In the genomic region with DNA sequence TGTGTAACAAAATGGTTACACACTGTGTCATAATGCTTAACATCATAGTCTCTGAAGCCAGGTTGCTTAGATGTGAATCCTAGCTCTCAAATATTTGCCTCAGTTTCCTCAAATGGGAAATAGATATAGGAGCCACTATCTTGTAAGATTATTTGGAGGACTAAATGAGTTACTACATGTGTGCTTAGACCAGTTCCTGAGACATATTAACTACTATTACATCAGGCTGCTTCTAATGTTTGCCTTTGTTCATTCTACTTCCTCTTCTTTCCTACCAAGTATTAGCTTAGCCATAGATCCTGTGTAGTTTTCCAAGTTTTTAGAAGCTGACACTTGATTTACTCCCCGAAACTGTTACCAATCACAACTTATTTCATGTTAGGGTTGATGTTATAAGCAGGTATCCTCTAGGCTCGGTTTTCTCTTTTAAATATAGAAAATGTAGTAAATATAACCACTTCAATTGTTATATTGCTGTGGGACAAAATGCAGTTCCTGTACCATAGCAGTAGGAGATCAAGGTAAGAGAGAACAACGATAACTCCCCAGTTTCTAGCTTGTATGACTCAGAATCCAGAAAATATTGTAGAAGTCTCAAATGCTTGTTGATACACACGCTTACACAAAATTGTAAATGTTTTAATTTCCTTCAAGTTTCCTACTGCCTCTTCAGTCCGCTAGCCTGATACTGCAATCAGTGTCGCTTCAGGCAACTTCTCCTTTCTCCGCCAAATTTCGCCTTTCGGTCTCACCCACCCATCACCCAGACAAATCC, we compare ENCODE assay signal across 8 cellular contexts. TPM values are rescaled to one million over a fixed set of nuclear protein-coding genes. Genes with fewer than 3 reads are reported as not detected.
A peak's percentile ranks its signal among the peaks of the same experiment; 100 is the strongest.
DNase-seq lines count a peak whose midpoint lies in the region; ATAC-seq and TF ChIP-seq lines count a peak whose summit lies in the region.

No MANE protein-coding gene starts in this region.

- H2BK12ac ChIP-seq in neuronal stem cell (ENCODE audit: low read length) = no peak overlapping the region

- POLR2A ChIA-PET in CD8-positive, alpha-beta T cell (lab: Charles Lee) = interaction anchor here (1.0 kb wide), 1 partner anchor 8 kb away, joined by 4 read pairs; no protein-coding TSS in a partner anchor
- POLR2A ChIA-PET in PC-9 (lab: Charles Lee; ENCODE audit: unreplicated experiment) = interaction anchor here (0.6 to 0.7 kb wide), 5 partner anchors 59 to 710 kb away, joined by 3 to 7 read pairs (median 4); no protein-coding TSS in a partner anchor

- H3K9me3 Mint-ChIP-seq in CD8-positive, alpha-beta T cell = no peaks in the 10 kb centered on the region
- no peaks in the 10 kb centered on the region for H3K9me3 Mint-ChIP-seq in glutamatergic neuron (ENCODE audit: unreplicated experiment)

- H3K9ac ChIP-seq in neuronal stem cell (ENCODE audit: low read depth, low read length, poor library complexity) = no peak overlapping the region

- no peak for DNase-seq in CD8-positive, alpha-beta T cell
- DNase-seq in PC-9 = peak in 1 of 2 experiments; percentile 76
- no peak for DNase-seq in epithelial cell of prostate (ENCODE audit: low read depth, low spot score)
- no peak for DNase-seq in neuronal stem cell (ENCODE audit: low spot score)
- no peak for DNase-seq in ureter (ENCODE audit: low spot score)
- DNase-seq in glutamatergic neuron = no peak

- peaks cover 3% of the 10 kb centered on the region for H3K79me1 ChIP-seq in neuronal stem cell (ENCODE audit: low read depth, low read length)

- no peak overlapping the region for H4K91ac ChIP-seq in neuronal stem cell (ENCODE audit: low read depth, low read length, poor library complexity)

- H2AFZ ChIP-seq in PC-9 = peak overlapping the region; percentile 99
- peak overlapping the region; percentile 99 for H2AFZ ChIP-seq in neuronal stem cell (ENCODE audit: low read length)

- H3K18ac ChIP-seq in neuronal stem cell (ENCODE audit: low read length) = no peak overlapping the region

- CTCF ChIA-PET in CD8-positive, alpha-beta T cell (lab: Charles Lee) = interaction anchor here (0.5 kb wide), 1 partner anchor 401 kb away, joined by 3 read pairs; no protein-coding TSS in a partner anchor
- CTCF ChIA-PET in PC-9 (lab: Charles Lee) = interaction anchor here (0.6 to 1.1 kb wide), 3 partner anchors 31 to 1591 kb away, joined by 3 to 4 read pairs (median 3); no protein-coding TSS in a partner anchor

- H3F3A ChIP-seq in PC-9 (ENCODE audit: insufficient read depth, low read depth) = peaks cover 33% of the 10 kb centered on the region

- peaks cover 3% of the 10 kb centered on the region for H3K4me1 Mint-ChIP-seq in CD8-positive, alpha-beta T cell (ENCODE audit: low read depth)
- no peaks in the 10 kb centered on the region for H3K4me1 Mint-ChIP-seq in glutamatergic neuron (ENCODE audit: low read depth, unreplicated experiment)

- no peak overlapping the region for H2AK5ac ChIP-seq in neuronal stem cell (ENCODE audit: low read depth, low read length)

- H3K23ac ChIP-seq in neuronal stem cell (ENCODE audit: low read depth, low read length, poor library complexity) = no peak overlapping the region

- no peaks in the 10 kb centered on the region for H3K9me3 ChIP-seq in CD8-positive, alpha-beta T cell (ENCODE audit: low read length)
- H3K9me3 ChIP-seq in PC-9 (ENCODE audit: insufficient read depth, low read depth) = no peaks in the 10 kb centered on the region
- H3K9me3 ChIP-seq in neuronal stem cell (replicated peaks in 1 of 2; ENCODE audit: control insufficient read depth in 2 of 2, insufficient read depth in 1 of 2, low read depth in 1 of 2, low read length in 2 of 2) = no peaks in the 10 kb centered on the region

- H3K36me3 Mint-ChIP-seq in CD8-positive, alpha-beta T cell = peaks cover 2% of the 10 kb centered on the region
- no peaks in the 10 kb centered on the region for H3K36me3 Mint-ChIP-seq in glutamatergic neuron (ENCODE audit: unreplicated experiment)

- no CpG with 5 or more reads among the region's 9 CpGs for WGBS in neuronal stem cell (ENCODE audit: extremely low coverage in 2 of 2, insufficient read length in 2 of 2, insufficient replicate concordance in 1 of 2), 2 donors

- peaks cover 21% of the 10 kb centered on the region for H3K4me1 ChIP-seq in CD8-positive, alpha-beta T cell (ENCODE audit: insufficient read depth, low read length)
- peaks cover 26% of the 10 kb centered on the region for H3K4me1 ChIP-seq in PC-9 (replicated peaks; ENCODE audit: insufficient read depth)
- peaks cover 0 to 4% of the 10 kb centered on the region in 2 donors for H3K4me1 ChIP-seq in neuronal stem cell (ENCODE audit: control insufficient read depth in 2 of 2, insufficient read depth in 1 of 2, low read depth in 1 of 2, low read length in 2 of 2)

- H2BK5ac ChIP-seq in neuronal stem cell (ENCODE audit: low read length) = no peak overlapping the region

- H3K4me2 ChIP-seq in PC-9 (peak overlapping the region; percentile 89), neuronal stem cell (ENCODE audit: insufficient read depth, low read length, poor library complexity, severe bottlenecking) (peak overlapping the region; percentile 87)

- H3K27ac Mint-ChIP-seq in CD8-positive, alpha-beta T cell = no peak overlapping the region
- H3K27ac Mint-ChIP-seq in glutamatergic neuron (ENCODE audit: unreplicated experiment) = no peak overlapping the region

- H3K27me3 ChIP-seq in CD8-positive, alpha-beta T cell (ENCODE audit: insufficient read depth, low read length) = no peaks in the 10 kb centered on the region
- H3K27me3 ChIP-seq in PC-9 (ENCODE audit: insufficient read depth, low read depth) (no peaks in the 10 kb centered on the region), neuronal stem cell (ENCODE audit: control insufficient read depth in 3 of 3, insufficient read depth in 3 of 3, low read depth in 1 of 3, low read length in 3 of 3) (no peaks in the 10 kb centered on the region)

- TSS peak; percentile 97 for BruUV-seq in PC-9 (replicated peaks; lab: Mats Ljungman, UMichigan)

- H3K4ac ChIP-seq in neuronal stem cell (ENCODE audit: low read length) = no peak overlapping the region

- H2BK120ac ChIP-seq in neuronal stem cell (ENCODE audit: low read depth, low read length) = no peak overlapping the region

- peak overlapping the region; percentile 59 for H3K27ac ChIP-seq in CD8-positive, alpha-beta T cell (ENCODE audit: low read depth, low read length)
- peak overlapping the region; percentile 95 for H3K27ac ChIP-seq in PC-9
- peak overlapping the region; percentile 96 for H3K27ac ChIP-seq in epithelial cell of prostate
- H3K27ac ChIP-seq in neuronal stem cell (replicated peaks; ENCODE audit: low read length) = peak overlapping the region; percentile 96

- ATAC-seq in CD8-positive, alpha-beta T cell = peak; percentile 31
- peak; percentile 1 for ATAC-seq in HG02571 (IDR thresholded peaks at IDR 0.05; ENCODE audit: unreplicated experiment)
- ATAC-seq in GM21619 (IDR thresholded peaks at IDR 0.05; ENCODE audit: unreplicated experiment) = no peak

- H3K36me3 ChIP-seq in CD8-positive, alpha-beta T cell (ENCODE audit: insufficient read depth, low read length) = no peaks in the 10 kb centered on the region
- H3K36me3 ChIP-seq in PC-9 (ENCODE audit: low read depth) (peaks cover 19% of the 10 kb centered on the region), neuronal stem cell (replicated peaks in 1 of 2; ENCODE audit: control insufficient read depth in 2 of 2, insufficient read depth in 2 of 2, low read length in 2 of 2) (peaks cover 0 to 28% of the 10 kb centered on the region in 2 donors)

- intact Hi-C loops in CD8-positive, alpha-beta T cell (cut with DNase I, micrococcal nuclease) = loop anchor here (5.0 to 10.0 kb wide), 2 partner anchors 322 to 821 kb away; partner anchors contain the start of genes ITPRID2 (in 1 of the 2) and NCKAP1 (in 1 of the 2)
- intact Hi-C loops in PC-9 (cut with micrococcal nuclease; ENCODE audit: unreplicated experiment) = loop anchor here (1.0 to 5.0 kb wide), 2 partner anchors 48 to 528 kb away; no protein-coding TSS in a partner anchor

- peaks cover 12% of the 10 kb centered on the region for H3K27me3 Mint-ChIP-seq in CD8-positive, alpha-beta T cell (ENCODE audit: low read depth)
- no peaks in the 10 kb centered on the region for H3K27me3 Mint-ChIP-seq in glutamatergic neuron (ENCODE audit: unreplicated experiment)

- TF ChIP-seq CTCF in CD8-positive, alpha-beta T cell (IDR thresholded peaks at IDR 0.05) = no peak
- TF ChIP-seq CTCF in PC-9 (conservative IDR thresholded peaks at IDR 0.05) = peak; percentile 32
- no peak for TF ChIP-seq CTCF in glutamatergic neuron (IDR thresholded peaks at IDR 0.05; ENCODE audit: partially characterized antibody, unreplicated experiment)

- H3K9me2 ChIP-seq in PC-9 (ENCODE audit: insufficient read depth) = peaks cover 9% of the 10 kb centered on the region; the same call in 1 of the 2 replicates

- H3K14ac ChIP-seq in neuronal stem cell (ENCODE audit: low read length) = no peak overlapping the region

- peaks cover 26% of the 10 kb centered on the region for H3K79me2 ChIP-seq in PC-9 (ENCODE audit: low read depth)

- H4K8ac ChIP-seq in neuronal stem cell (ENCODE audit: low read depth, low read length) = no peak overlapping the region

- H3K4me3 ChIP-seq in CD8-positive, alpha-beta T cell (ENCODE audit: low read depth, low read length) = peak overlapping the region; percentile 85
- H3K4me3 ChIP-seq in PC-9 (peak overlapping the region; percentile 63), neuronal stem cell (ENCODE audit: low read length in 2 of 2) (peak overlapping the region; percentile 81 to 96)

- no peaks in the 10 kb centered on the region for H4K20me1 ChIP-seq in PC-9 (ENCODE audit: insufficient read depth)

- H2BK15ac ChIP-seq in neuronal stem cell (ENCODE audit: low read length) = no peak overlapping the region

- H3K4me3 Mint-ChIP-seq in CD8-positive, alpha-beta T cell = no peak overlapping the region
- no peak overlapping the region for H3K4me3 Mint-ChIP-seq in glutamatergic neuron (ENCODE audit: unreplicated experiment)

RNA-seq across cellular contexts. Expression of gene DNAJC10, which starts 0.7 kb away (rescaled TPM):
- total RNA-seq in CD8-positive, alpha-beta T cell = 10 to 100 TPM; 27.5 to 27.9 TPM
- total RNA-seq in PC-9 (2021) (160 and 167 TPM in 2 replicates), ureter (128 TPM), glutamatergic neuron (ENCODE audit: unreplicated experiment) (63.0 TPM)
- polyA plus RNA-seq in neuronal stem cell (2013, experiment 1 of 2) = 39.3 TPM
- polyA plus RNA-seq in neuronal stem cell (2013, experiment 2 of 2) = 39.8 TPM
